1 cellular context compared by ENCODE assay signal in the genomic region with DNA sequence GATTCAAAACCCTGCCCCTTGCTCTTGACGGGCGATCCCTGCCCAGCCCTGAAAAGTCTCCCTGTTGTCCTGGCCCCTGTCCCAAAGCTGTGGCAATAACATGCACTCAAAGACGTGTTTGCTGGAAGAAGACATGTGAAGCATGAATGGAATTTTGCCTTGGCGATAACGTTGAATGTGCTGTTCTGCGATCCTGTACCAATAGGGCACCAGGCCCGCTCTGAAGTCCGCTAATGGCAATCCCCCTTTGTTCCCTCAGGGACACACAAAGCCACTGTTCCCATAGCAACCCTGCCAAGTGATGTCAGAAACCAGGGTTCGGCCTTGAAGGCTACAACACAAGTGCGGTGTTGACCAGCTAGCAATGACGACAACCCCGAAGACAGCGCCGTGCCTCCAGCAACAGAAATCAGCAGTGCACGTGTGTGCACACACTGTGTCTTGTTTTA.
TF ChIP-seq lines count a peak whose summit lies in the region.

No MANE protein-coding gene starts in this region.

TF ChIP-seq in HepG2, 621 proteins besides CTCF, POLR2A, EP300 and RAD21 (continued from another document):
- TF ChIP-seq ZNF318 (CRISPR knock-in tag; IDR thresholded peaks at IDR 0.05) = no peak
- TF ChIP-seq SP5 (CRISPR knock-in tag; IDR thresholded peaks at IDR 0.05; ENCODE audit: borderline replicate concordance, low read depth) = no peak
- no peak for TF ChIP-seq RBFOX2 (IDR thresholded peaks at IDR 0.05; ENCODE audit: low read depth, low read length)
- no peak for TF ChIP-seq MBD4 (IDR thresholded peaks at IDR 0.05; ENCODE audit: borderline replicate concordance, low read length)
- no peak for TF ChIP-seq ZNF460 (CRISPR knock-in tag; IDR thresholded peaks at IDR 0.05; ENCODE audit: borderline replicate concordance)
